In genomic region chr17:63696381-63696961, GRCh38 we compare ENCODE assay signal across 8 cellular contexts. TPM values are rescaled to one million over a fixed set of nuclear protein-coding genes. Genes with fewer than 3 reads are reported as not detected.
DNase-seq lines count a peak whose midpoint lies in the region; ATAC-seq and TF ChIP-seq lines count a peak whose summit lies in the region.

No MANE protein-coding gene starts in this region.

- no peaks in the 10 kb centered on the region for H3K27me3 ChIP-seq in cardiac muscle cell
- H3K27me3 ChIP-seq in right atrium auricular region: no peaks in the 10 kb centered on the region
- H3K27me3 ChIP-seq in kidney epithelial cell (ENCODE audit: control insufficient read depth, insufficient read depth, low read length): no peaks in the 10 kb centered on the region
- peaks cover 15% of the 10 kb centered on the region for H3K27me3 ChIP-seq in transverse colon

- 62% methylated on average over 6 of the region's 9 CpGs; no CpG with 5 or more reads in 1 of the 2 donors for WGBS in transverse colon (ENCODE audit: low coverage in 1 of 2), 2 donors

- TF ChIP-seq POLR2A in transverse colon (IDR thresholded peaks at IDR 0.05): no peak

- peaks cover 21% of the 10 kb centered on the region for H3K36me3 Mint-ChIP-seq in activated naive CD8-positive, alpha-beta T cell treated with anti-CD3 and anti-CD28 coated beads, Interleukin-2, amount 50 U/mL, for 24 hours (ENCODE audit: low read depth)

- peak; percentile 47 to 53 for DNase-seq in cardiac muscle cell (ENCODE audit: low read depth in 1 of 2, low spot score in 1 of 2)
- no peak for DNase-seq in right atrium auricular region (ENCODE audit: low spot score)
- peak; percentile 40 for DNase-seq in NOMO-1 treated with DMSO at 0.1 percent for 48 hours (lab: John Stamatoyannopoulos, UW; ENCODE audit: unreplicated experiment)
- peak; percentile 41 for DNase-seq in activated naive CD8-positive, alpha-beta T cell treated with anti-CD3 and anti-CD28 coated beads, Interleukin-2, amount 50 U/mL, for 24 hours
- no peak for DNase-seq in kidney epithelial cell (ENCODE audit: low read depth)
- DNase-seq in transverse colon: peak; percentile 28
- no peak for DNase-seq in NCI-H2171 (lab: John Stamatoyannopoulos, UW)
- DNase-seq in GM19238 (ENCODE audit: insufficient read length, low spot score): no peak

- intact Hi-C loops in transverse colon (cut with DNase I; ENCODE audit: low total_unique reads): loop anchor here (10.0 kb wide), 1 partner anchor 72 kb away; the partner anchor contains the start of gene MAP3K3

- peak overlapping the region; percentile 85 for H3K4me3 Mint-ChIP-seq in activated naive CD8-positive, alpha-beta T cell treated with anti-CD3 and anti-CD28 coated beads, Interleukin-2, amount 50 U/mL, for 24 hours

- TF ChIP-seq CTCF in cardiac muscle cell (IDR thresholded peaks at IDR 0.05; ENCODE audit: low read depth, low read length) (peak; percentile 48), right atrium auricular region (IDR thresholded peaks at IDR 0.05) (peak in 1 of 2 donors; percentile 36), kidney epithelial cell (IDR thresholded peaks at IDR 0.05; ENCODE audit: insufficient read depth, low read length, poor library complexity, severe bottlenecking) (peak; percentile 46), transverse colon (IDR thresholded peaks at IDR 0.05) (peak in 3 of 5 experiments; percentile 11 to 21 (median 18))

- no peaks in the 10 kb centered on the region for H3K9me3 Mint-ChIP-seq in activated naive CD8-positive, alpha-beta T cell treated with anti-CD3 and anti-CD28 coated beads, Interleukin-2, amount 50 U/mL, for 24 hours

- H3K27ac ChIP-seq in cardiac muscle cell: no peak overlapping the region
- H3K27ac ChIP-seq in right atrium auricular region: no peak overlapping the region
- peak overlapping the region; percentile 37 to 87 (median 84) for H3K27ac ChIP-seq in transverse colon

- peaks cover 56% of the 10 kb centered on the region for H3K4me1 Mint-ChIP-seq in activated naive CD8-positive, alpha-beta T cell treated with anti-CD3 and anti-CD28 coated beads, Interleukin-2, amount 50 U/mL, for 24 hours

- in situ Hi-C loops in transverse colon (cut with MboI; ENCODE audit: low pct_ligation_motif_present in 1 of 4, low pct_unique_long_range_greater_than_20kb in 1 of 4, low sequenced_read_pairs in 3 of 4): no loop called here

- H3K36me3 ChIP-seq in cardiac muscle cell (no peaks in the 10 kb centered on the region), right atrium auricular region (peaks cover 32% of the 10 kb centered on the region), kidney epithelial cell (ENCODE audit: control insufficient read depth, insufficient read depth, low read length) (peaks cover 2% of the 10 kb centered on the region), transverse colon (peaks cover 0 to 2% (median under 1%) of the 10 kb centered on the region in 4 donors)

- H3K27me3 Mint-ChIP-seq in activated naive CD8-positive, alpha-beta T cell treated with anti-CD3 and anti-CD28 coated beads, Interleukin-2, amount 50 U/mL, for 24 hours: no peaks in the 10 kb centered on the region

- H3K4me3 ChIP-seq in cardiac muscle cell (no peak overlapping the region), right atrium auricular region (no peak overlapping the region), kidney epithelial cell (ENCODE audit: low read depth, low read length) (no peak overlapping the region), transverse colon (no peak overlapping the region)

- no peak for TF ChIP-seq EP300 in transverse colon (IDR thresholded peaks at IDR 0.05; ENCODE audit: low read depth)

- ATAC-seq in activated naive CD8-positive, alpha-beta T cell treated with anti-CD3 and anti-CD28 coated beads, Interleukin-2, amount 50 U/mL, for 24 hours: no peak

- no peaks in the 10 kb centered on the region for H3K4me1 ChIP-seq in cardiac muscle cell (ENCODE audit: low read depth)
- peaks cover 0 to 35% of the 10 kb centered on the region in 2 donors for H3K4me1 ChIP-seq in right atrium auricular region
- H3K4me1 ChIP-seq in transverse colon: peaks cover 7 to 40% (median 25%) of the 10 kb centered on the region in 4 donors

- peak overlapping the region; percentile 91 for H3K27ac Mint-ChIP-seq in activated naive CD8-positive, alpha-beta T cell treated with anti-CD3 and anti-CD28 coated beads, Interleukin-2, amount 50 U/mL, for 24 hours

- H3K9me3 ChIP-seq in cardiac muscle cell (ENCODE audit: low read depth) (no peaks in the 10 kb centered on the region), right atrium auricular region (no peaks in the 10 kb centered on the region), transverse colon (no peaks in the 10 kb centered on the region)

RNA-seq across cellular contexts. Expression of gene LIMD2, which starts 3.5 kb away (rescaled TPM):
- 58.8 and 76.3 TPM in 2 replicates for total RNA-seq in cardiac muscle cell
- 58.6 and 74.1 TPM in 2 replicates for polyA plus RNA-seq in cardiac muscle cell
- 1 to 10 TPM; 2.7 to 5.6 TPM for total RNA-seq in right atrium auricular region
- total RNA-seq in kidney epithelial cell: 153 and 158 TPM in 2 replicates
- total RNA-seq in transverse colon: 10 to 100 TPM in 2 of 4 donors, 1 to 10 TPM in 2; 5.3 to 30.7 (median 12.2) TPM

RNA-seq across cellular contexts. Expression of gene STRADA, which starts 45.1 kb away (rescaled TPM):
- total RNA-seq in cardiac muscle cell: 22.7 and 30.3 TPM in 2 replicates
- 43.2 and 53.1 TPM in 2 replicates for polyA plus RNA-seq in cardiac muscle cell
- total RNA-seq in right atrium auricular region: 10 to 100 TPM; 13.1 to 14.4 TPM
- 17.2 and 18.6 TPM in 2 replicates for total RNA-seq in kidney epithelial cell
- 10 to 100 TPM; 23.1 to 37.8 (median 33.8) TPM for total RNA-seq in transverse colon

Comparison
In these comparisons a context has a peak if more than half of its experiments do, and no peak if none do; other contexts are left out.
1. DNase-seq: peak in cardiac muscle cell (2 of 2), NOMO-1 treated with DMSO at 0.1 percent for 48 hours (single experiment), activated naive CD8-positive, alpha-beta T cell treated with anti-CD3 and anti-CD28 coated beads, Interleukin-2, amount 50 U/mL, for 24 hours (single experiment) and transverse colon (single experiment); none in right atrium auricular region (single experiment), kidney epithelial cell (single experiment), NCI-H2171 (single experiment) and GM19238 (single experiment).
2. H3K27ac ChIP-seq: peak in transverse colon (4 of 4); none in cardiac muscle cell (single experiment) and right atrium auricular region (0 of 2).